In genomic region chr1:32761253-32761877, GRCh38 we compare ENCODE assay signal across 8 cellular contexts. TPM values are rescaled to one million over a fixed set of nuclear protein-coding genes. Genes with fewer than 3 reads are reported as not detected.
DNase-seq lines count a peak whose midpoint lies in the region; ATAC-seq and TF ChIP-seq lines count a peak whose summit lies in the region.

No MANE protein-coding gene starts in this region.

- H3K4me1 Mint-ChIP-seq in CD8-positive, alpha-beta T cell (ENCODE audit: low read depth) = peaks cover 10% of the 10 kb centered on the region

- no peak for TF ChIP-seq POLR2A in prostate gland (IDR thresholded peaks at IDR 0.05)

- H3K9me3 ChIP-seq in duodenal mucosa (ENCODE audit: control insufficient read depth in 1 of 2, low read length in 2 of 2) (no peaks in the 10 kb centered on the region), prostate gland (no peaks in the 10 kb centered on the region)
- H3K9me3 ChIP-seq in CD8-positive, alpha-beta T cell (ENCODE audit: low read length) = no peaks in the 10 kb centered on the region

- H3K27ac Mint-ChIP-seq in CD8-positive, alpha-beta T cell = no peak overlapping the region

- no peaks in the 10 kb centered on the region for H3K27me3 ChIP-seq in duodenal mucosa (ENCODE audit: control insufficient read depth in 1 of 2, insufficient read depth in 2 of 2, low read length in 2 of 2)
- H3K27me3 ChIP-seq in prostate gland (replicated peaks; ENCODE audit: insufficient read depth) = no peaks in the 10 kb centered on the region
- H3K27me3 ChIP-seq in CD8-positive, alpha-beta T cell (ENCODE audit: insufficient read depth, low read length) = no peaks in the 10 kb centered on the region

- ATAC-seq in GM19397 (IDR thresholded peaks at IDR 0.05; ENCODE audit: unreplicated experiment) (no peak), HG02759 (IDR thresholded peaks at IDR 0.05; ENCODE audit: unreplicated experiment) (no peak)
- no peak for ATAC-seq in CD8-positive, alpha-beta T cell

- POLR2A ChIA-PET in CD8-positive, alpha-beta T cell (lab: Charles Lee) = no interaction called here

- H3K4me3 Mint-ChIP-seq in CD8-positive, alpha-beta T cell = no peak overlapping the region

- intact Hi-C loops in prostate gland (cut with DNase I) = no loop called here
- intact Hi-C loops in CD8-positive, alpha-beta T cell (cut with DNase I, micrococcal nuclease) = no loop called here

- no peaks in the 10 kb centered on the region for H3K27me3 Mint-ChIP-seq in CD8-positive, alpha-beta T cell (ENCODE audit: low read depth)

- WGBS in prostate gland = 20% methylated on average over 10 of the region's 10 CpGs

- H3K4me3 ChIP-seq in duodenal mucosa (ENCODE audit: low read depth in 1 of 2, low read length in 2 of 2) (peak overlapping the region in 1 of 2 donors; percentile 42), prostate gland (no peak overlapping the region)
- no peak overlapping the region for H3K4me3 ChIP-seq in CD8-positive, alpha-beta T cell (ENCODE audit: low read depth, low read length)

- H3K27ac ChIP-seq in duodenal mucosa (ENCODE audit: low read depth, low read length) (peak overlapping the region; percentile 98), prostate gland (peak overlapping the region; percentile 98)
- no peak overlapping the region for H3K27ac ChIP-seq in CD8-positive, alpha-beta T cell (ENCODE audit: low read depth, low read length)

- TF ChIP-seq CTCF in prostate gland (IDR thresholded peaks at IDR 0.05) = no peak
- no peak for TF ChIP-seq CTCF in CD8-positive, alpha-beta T cell (IDR thresholded peaks at IDR 0.05)

- no peaks in the 10 kb centered on the region for H3K9me3 Mint-ChIP-seq in CD8-positive, alpha-beta T cell

- DNase-seq in GM04504 (ENCODE audit: low read depth) = peak; percentile 32
- DNase-seq in NCI-H226 = peak; percentile 93
- peak; percentile 85 for DNase-seq in prostate gland (ENCODE audit: low spot score)
- no peak for DNase-seq in CD8-positive, alpha-beta T cell
- DNase-seq in activated CD4-positive, CD25-positive, alpha-beta regulatory T cell treated with anti-CD3 and anti-CD28 coated beads, Interleukin-2, amount 50 U/mL, for 72 hours = no peak

- H3K4me1 ChIP-seq in duodenal mucosa (ENCODE audit: control insufficient read depth in 1 of 2, insufficient read depth in 2 of 2, low read length in 2 of 2) (peaks cover 55 to 66% of the 10 kb centered on the region in 2 donors), prostate gland (replicated peaks) (peaks cover 38% of the 10 kb centered on the region)
- peaks cover 11% of the 10 kb centered on the region for H3K4me1 ChIP-seq in CD8-positive, alpha-beta T cell (ENCODE audit: insufficient read depth, low read length)

- peaks cover 4 to 16% of the 10 kb centered on the region in 2 donors for H3K36me3 ChIP-seq in duodenal mucosa (ENCODE audit: control insufficient read depth in 1 of 2, insufficient read depth in 2 of 2, low read length in 2 of 2)
- no peaks in the 10 kb centered on the region for H3K36me3 ChIP-seq in prostate gland
- H3K36me3 ChIP-seq in CD8-positive, alpha-beta T cell (ENCODE audit: insufficient read depth, low read length) = no peaks in the 10 kb centered on the region

- no peaks in the 10 kb centered on the region for H3K36me3 Mint-ChIP-seq in CD8-positive, alpha-beta T cell

- H3K9ac ChIP-seq in duodenal mucosa (ENCODE audit: low read depth in 1 of 2, low read length in 2 of 2) = peak overlapping the region; percentile 69 to 76

- CTCF ChIA-PET in CD8-positive, alpha-beta T cell (lab: Charles Lee) = interaction anchor here (1.0 to 3.8 kb wide), 4 partner anchors 11 to 49 kb away, joined by 3 to 14 read pairs (median 4); no protein-coding TSS in a partner anchor

RNA-seq across cellular contexts. Expression of gene YARS1, which starts 55.8 kb away (rescaled TPM):
- 10 to 100 TPM; 32.0 to 63.5 TPM for total RNA-seq in prostate gland
- 100 to 1,000 TPM; 105 to 114 TPM for total RNA-seq in CD8-positive, alpha-beta T cell

RNA-seq across cellular contexts. Expression of gene S100PBP, which starts 56.1 kb away (rescaled TPM):
- total RNA-seq in prostate gland = 10 to 100 TPM; 27.1 to 72.5 TPM
- total RNA-seq in CD8-positive, alpha-beta T cell = 10 to 100 TPM; 21.2 to 26.6 TPM

RNA-seq across cellular contexts. Expression of gene SYNC, which starts 58.8 kb away (rescaled TPM):
- 10 to 100 TPM in 1 of 2 donors, 1 to 10 TPM in 1; 7.9 to 18.2 TPM for total RNA-seq in prostate gland
- total RNA-seq in CD8-positive, alpha-beta T cell = not detected

Comparison
In these comparisons a context has a peak if more than half of its experiments do, and no peak if none do; other contexts are left out.
1. DNase-seq: peak in GM04504 (single experiment), NCI-H226 (single experiment) and prostate gland (single experiment); none in CD8-positive, alpha-beta T cell (0 of 7) and activated CD4-positive, CD25-positive, alpha-beta regulatory T cell treated with anti-CD3 and anti-CD28 coated beads, Interleukin-2, amount 50 U/mL, for 72 hours (single experiment).
2. RNA of gene SYNC, which starts 58.8 kb away (total RNA-seq): 7.9 to 18.2 TPM in prostate gland; not detected in CD8-positive, alpha-beta T cell; every median in the first group is over 4 times any median in the second.